In the genomic region with DNA sequence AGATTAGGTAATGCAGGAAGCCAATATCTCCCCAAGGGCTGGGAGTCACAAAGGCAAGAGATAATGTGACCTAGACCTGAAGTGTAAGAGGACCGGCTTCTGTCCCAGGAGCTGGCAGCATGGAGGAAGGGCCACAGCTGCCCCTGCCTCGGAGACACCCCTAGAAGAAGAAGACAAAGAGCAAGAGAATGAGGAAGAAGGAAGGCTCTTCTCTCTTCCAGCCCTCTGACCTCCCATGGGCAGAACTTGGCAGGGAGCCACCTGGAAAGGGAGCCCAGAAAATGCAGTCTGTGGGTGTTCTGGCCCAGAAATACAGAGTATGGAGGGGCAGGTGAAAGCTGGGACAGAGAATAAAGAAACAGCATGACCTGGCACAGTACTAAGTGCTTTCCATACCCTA, we compare ENCODE assay signal across 22 cellular contexts.
DNase-seq lines count a peak whose midpoint lies in the region; ATAC-seq and TF ChIP-seq lines count a peak whose summit lies in the region.
"Had no signal": no experiment of that assay in that cellular context is flagged by ENCODE, and none has a peak within 500 bp of the region (broad histone marks: within the 10 kb centered on the region; RNA-seq: fewer than 3 reads in every experiment).

No MANE protein-coding gene starts in this region.

- H3K4me3 ChIP-seq in left ventricle myocardium inferior = no peak overlapping the region
- no peak overlapping the region for H3K4me3 ChIP-seq in ovary
- no peak overlapping the region for H3K4me3 ChIP-seq in upper lobe of left lung
- H3K4me3 ChIP-seq: GM23338 had no signal

- H3K4me1 ChIP-seq in left ventricle myocardium inferior = peaks cover 45% of the 10 kb centered on the region
- H3K4me1 ChIP-seq in ovary (ENCODE audit: insufficient read depth) = peaks cover 2% of the 10 kb centered on the region
- H3K4me1 ChIP-seq in upper lobe of left lung = peaks cover 12 to 21% (median 18%) of the 10 kb centered on the region in 4 donors
- H3K4me1 ChIP-seq: BE2C had no signal

- H3K27me3 ChIP-seq in left ventricle myocardium inferior (ENCODE audit: low read depth) (no peaks in the 10 kb centered on the region), ovary (no peaks in the 10 kb centered on the region), upper lobe of left lung (no peaks in the 10 kb centered on the region)
- H3K27me3 ChIP-seq: BE2C had no signal

- intact Hi-C loops in left ventricle myocardium inferior (cut with micrococcal nuclease) = no loop called here
- intact Hi-C loops in left cardiac atrium (cut with DNase I) = no loop called here
- intact Hi-C loops in ovary (cut with DNase I) = no loop called here

- 58 to 65% (median 63%) methylated on average over 2 of the region's 2 CpGs for WGBS in ovary, 3 donors
- WGBS in upper lobe of left lung, 2 donors = 60 to 83% methylated on average over 2 of the region's 2 CpGs

- no peak for TF ChIP-seq POLR2A in ovary (IDR thresholded peaks at IDR 0.05)
- TF ChIP-seq POLR2A in upper lobe of left lung (IDR thresholded peaks at IDR 0.05) = no peak

- DNase-seq in left ventricle myocardium inferior = no peak
- no peak for DNase-seq in left cardiac atrium
- DNase-seq in ecto neural progenitor cell (ENCODE audit: low spot score) = peak; percentile 11
- DNase-seq in ovary = peak; percentile 25 to 49 (median 38)
- DNase-seq in upper lobe of left lung = no peak
- DNase-seq: BE2C; CD4-positive, CD25-positive, alpha-beta regulatory T cell; COR-L47; DMS79; HCEC 1CT; KG1; NCI-H1092 treated with DMSO at 0.1 percent for 48 hours; NCI-H1436 treated with DMSO at 0.1 percent for 48 hours; NCI-H2029; NCI-H226; NCI-H510A treated with DMSO at 0.1 percent for 48 hours; NCI-H748 treated with DMSO at 0.1 percent for 48 hours; NK-92 treated with Interleukin-12 subunit alpha and Interleukin-12 subunit beta, amount 100 ng/mL, for 24 hours had no signal

- no peak for TF ChIP-seq EP300 in ovary (IDR thresholded peaks at IDR 0.05)
- no peak for TF ChIP-seq EP300 in upper lobe of left lung (IDR thresholded peaks at IDR 0.05)

- no peaks in the 10 kb centered on the region for H3K36me3 ChIP-seq in left ventricle myocardium inferior
- H3K36me3 ChIP-seq in ovary = no peaks in the 10 kb centered on the region
- H3K36me3 ChIP-seq in upper lobe of left lung = no peaks in the 10 kb centered on the region
- H3K36me3 ChIP-seq: BE2C had no signal

- ATAC-seq in left cardiac atrium (no peak), GM19397 (IDR thresholded peaks at IDR 0.05; ENCODE audit: unreplicated experiment) (no peak), GM21360 (IDR thresholded peaks at IDR 0.05; ENCODE audit: unreplicated experiment) (no peak), upper lobe of left lung (ENCODE audit: low FRiP score in 2 of 2) (no peak)
- ATAC-seq: GM23338 had no signal

- TF ChIP-seq CTCF in left ventricle myocardium inferior (IDR thresholded peaks at IDR 0.05; ENCODE audit: borderline replicate concordance) (no peak), ovary (IDR thresholded peaks at IDR 0.05) (no peak), upper lobe of left lung (IDR thresholded peaks at IDR 0.05) (no peak)

- no peaks in the 10 kb centered on the region for H3K9me3 ChIP-seq in left ventricle myocardium inferior (replicated peaks)
- H3K9me3 ChIP-seq in ovary = no peaks in the 10 kb centered on the region
- no peaks in the 10 kb centered on the region for H3K9me3 ChIP-seq in upper lobe of left lung
- H3K9me3 ChIP-seq: BE2C had no signal

- peak overlapping the region; percentile 72 for H3K27ac ChIP-seq in left ventricle myocardium inferior (replicated peaks)
- H3K27ac ChIP-seq in ovary = no peak overlapping the region
- H3K27ac ChIP-seq in upper lobe of left lung = no peak overlapping the region
- H3K27ac ChIP-seq: HL-60 had no signal

Comparison
In these comparisons a context has a peak if more than half of its experiments do, and no peak if none do; other contexts are left out.
1. DNase-seq: peak in ecto neural progenitor cell (single experiment) and ovary (5 of 5); none in left ventricle myocardium inferior (single experiment), left cardiac atrium (single experiment) and upper lobe of left lung (0 of 2).